28 cellular contexts compared by ENCODE assay signal in genomic region chr5:146440870-146441495, GRCh38. TPM values are rescaled to one million over a fixed set of nuclear protein-coding genes. Genes with fewer than 3 reads are reported as not detected.
A peak's percentile ranks its signal among the peaks of the same experiment; 100 is the strongest.
DNase-seq lines count a peak whose midpoint lies in the region; ATAC-seq, FAIRE-seq and TF ChIP-seq lines count a peak whose summit lies in the region.
"Had no signal": no experiment of that assay in that cellular context is flagged by ENCODE, and none has a peak within 500 bp of the region (broad histone marks: within the 10 kb centered on the region; RNA-seq: fewer than 3 reads in every experiment).

No MANE protein-coding gene starts in this region.

- CTCF ChIA-PET in A549 (lab: Yijun Ruan, JAX) = interaction anchor here (0.7 to 1.5 kb wide), 2 partner anchors 13 to 615 kb away, joined by 3 read pairs; no protein-coding TSS in a partner anchor

- peak; percentile 44 to 56; a peak in 4 of 6 replicates for ATAC-seq in A549
- no peak for ATAC-seq in HG02678 (IDR thresholded peaks at IDR 0.05; ENCODE audit: unreplicated experiment)
- ATAC-seq in HG02981 (IDR thresholded peaks at IDR 0.05; ENCODE audit: unreplicated experiment) = no peak
- ATAC-seq in HG03095 (IDR thresholded peaks at IDR 0.05; ENCODE audit: unreplicated experiment) = no peak
- ATAC-seq in omental fat pad (ENCODE audit: low FRiP score) = no peak
- ATAC-seq: body of pancreas; HepG2; natural killer cell treated with Interleukin-12 subunit alpha and Interleukin-12 subunit beta and Interleukin-15 and Interleukin-18, amount 100 ng/mL, for 72 hours; right cardiac atrium had no signal

- no peak for TF ChIP-seq EP300 in A549 (IDR thresholded peaks at IDR 0.05)

- DNase-seq in A549 (ENCODE audit: low read depth in 1 of 2, low spot score in 1 of 2) (no peak), GM04504 (ENCODE audit: low read depth) (peak; percentile 24), adipocyte (ENCODE audit: low read depth) (peak; percentile 58), fibroblast of villous mesenchyme (ENCODE audit: low read depth) (peak; percentile 24), omental fat pad (ENCODE audit: low spot score) (no peak)
- DNase-seq: activated B cell treated with CpG ODN at 0.5 μM for 24 hours; activated CD4-positive, alpha-beta memory T cell treated with anti-CD3 and anti-CD28 coated beads for 36 hours; activated CD8-positive, alpha-beta memory T cell treated with anti-CD3 and anti-CD28 coated beads, Interleukin-2, amount 50 U/mL, for 48 hours; activated naive CD8-positive, alpha-beta T cell treated with anti-CD3 and anti-CD28 coated beads, Interleukin-2, amount 10 ng/mL, durations not matched to agents 7 days and 5 days; body of pancreas; C1 segment of cervical spinal cord; Calu3; islet precursor cell; midbrain; NCI-H1092; NK-92 treated with Interleukin-12 subunit alpha and Interleukin-12 subunit beta, amount 100 ng/mL, for 24 hours; ovary; right cardiac atrium; SHP77 treated with DMSO at 0.1 percent for 48 hours; stimulated activated CD4-positive, alpha-beta T cell treated with anti-CD3 and anti-CD28 coated beads, Interleukin-12 subunit alpha, Interleukin-12 subunit beta, amount 100 ng/mL, for 4 hours; stimulated activated naive CD4-positive, alpha-beta T cell treated with Interleukin-2 at 50 U/mL for 16 hours had no signal

- no peak for TF ChIP-seq RAD21 in A549 (conservative IDR thresholded peaks at IDR 0.05 in 1 of 2, IDR thresholded peaks at IDR 0.05 in 1 of 2)

- TF ChIP-seq CTCF in A549 (IDR thresholded peaks at IDR 0.05) (no peak), fibroblast of villous mesenchyme (IDR thresholded peaks at IDR 0.05; ENCODE audit: insufficient read depth, low read depth, low read length) (no peak), omental fat pad (IDR thresholded peaks at IDR 0.05) (no peak)

- no peaks in the 10 kb centered on the region for H3K9me3 ChIP-seq in A549
- H3K9me3 ChIP-seq in adipocyte (ENCODE audit: control insufficient read depth, low read length) = no peaks in the 10 kb centered on the region
- H3K9me3 ChIP-seq: body of pancreas, ovary, thoracic aorta had no signal

- no peaks in the 10 kb centered on the region for H3K36me3 ChIP-seq in adipocyte (ENCODE audit: control insufficient read depth, insufficient read depth, low read length, severe bottlenecking)
- H3K36me3 ChIP-seq: ovary, thoracic aorta had no signal

- H3K4me2 ChIP-seq in A549 = no peak overlapping the region; the same call in 2 of the 3 replicates

- 74% methylated on average over 5 of the region's 5 CpGs for WGBS in A549 (ENCODE audit: missing lambda C conversion rate)

- no peaks in the 10 kb centered on the region for H3K27me3 ChIP-seq in adipocyte (replicated peaks; ENCODE audit: control insufficient read depth, insufficient read depth, low read length)
- H3K27me3 ChIP-seq: body of pancreas, ovary had no signal

- H3K9ac ChIP-seq in adipocyte (ENCODE audit: low read length) = no peak overlapping the region

- 0 out of 3 replicates have a peak, but pooled peaks cover 7% of the 10 kb centered on the region for H3K4me1 ChIP-seq in A549
- H3K4me1 ChIP-seq in adipocyte (ENCODE audit: control insufficient read depth, insufficient read depth, low read length) = no peaks in the 10 kb centered on the region
- H3K4me1 ChIP-seq: body of pancreas had no signal

- no peak for FAIRE-seq in A549 (lab: Jason Lieb, UNC)
- FAIRE-seq: H54, HepG2 had no signal

- no peak overlapping the region for H3K27ac ChIP-seq in A549
- H3K27ac ChIP-seq: body of pancreas, ovary, thoracic aorta had no signal

- TF ChIP-seq POLR2A in A549 (IDR thresholded peaks at IDR 0.05; ENCODE audit: low read length) = no peak

- POLR2A ChIA-PET in A549 (lab: Yijun Ruan, JAX) = no interaction called here

- H3K4me3 ChIP-seq in A549 = no peak overlapping the region
- H3K4me3 ChIP-seq in adipocyte (ENCODE audit: low read length) = no peak overlapping the region
- H3K4me3 ChIP-seq in fibroblast of villous mesenchyme (ENCODE audit: low read depth, low read length) = no peak overlapping the region
- H3K4me3 ChIP-seq: body of pancreas, ovary, thoracic aorta had no signal

TF ChIP-seq in A549, 52 proteins besides CTCF, POLR2A, EP300 and RAD21:
- TF ChIP-seq, protein P1, sequence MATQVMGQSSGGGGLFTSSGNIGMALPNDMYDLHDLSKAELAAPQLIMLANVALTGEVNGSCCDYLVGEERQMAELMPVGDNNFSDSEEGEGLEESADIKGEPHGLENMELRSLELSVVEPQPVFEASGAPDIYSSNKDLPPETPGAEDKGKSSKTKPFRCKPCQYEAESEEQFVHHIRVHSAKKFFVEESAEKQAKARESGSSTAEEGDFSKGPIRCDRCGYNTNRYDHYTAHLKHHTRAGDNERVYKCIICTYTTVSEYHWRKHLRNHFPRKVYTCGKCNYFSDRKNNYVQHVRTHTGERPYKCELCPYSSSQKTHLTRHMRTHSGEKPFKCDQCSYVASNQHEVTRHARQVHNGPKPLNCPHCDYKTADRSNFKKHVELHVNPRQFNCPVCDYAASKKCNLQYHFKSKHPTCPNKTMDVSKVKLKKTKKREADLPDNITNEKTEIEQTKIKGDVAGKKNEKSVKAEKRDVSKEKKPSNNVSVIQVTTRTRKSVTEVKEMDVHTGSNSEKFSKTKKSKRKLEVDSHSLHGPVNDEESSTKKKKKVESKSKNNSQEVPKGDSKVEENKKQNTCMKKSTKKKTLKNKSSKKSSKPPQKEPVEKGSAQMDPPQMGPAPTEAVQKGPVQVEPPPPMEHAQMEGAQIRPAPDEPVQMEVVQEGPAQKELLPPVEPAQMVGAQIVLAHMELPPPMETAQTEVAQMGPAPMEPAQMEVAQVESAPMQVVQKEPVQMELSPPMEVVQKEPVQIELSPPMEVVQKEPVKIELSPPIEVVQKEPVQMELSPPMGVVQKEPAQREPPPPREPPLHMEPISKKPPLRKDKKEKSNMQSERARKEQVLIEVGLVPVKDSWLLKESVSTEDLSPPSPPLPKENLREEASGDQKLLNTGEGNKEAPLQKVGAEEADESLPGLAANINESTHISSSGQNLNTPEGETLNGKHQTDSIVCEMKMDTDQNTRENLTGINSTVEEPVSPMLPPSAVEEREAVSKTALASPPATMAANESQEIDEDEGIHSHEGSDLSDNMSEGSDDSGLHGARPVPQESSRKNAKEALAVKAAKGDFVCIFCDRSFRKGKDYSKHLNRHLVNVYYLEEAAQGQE (IDR thresholded peaks at IDR 0.05) = no peak
- TF ChIP-seq E2F6 (IDR thresholded peaks at IDR 0.05; ENCODE audit: borderline replicate concordance, low read depth) (no peak), JUN (IDR thresholded peaks at IDR 0.05) (no peak), FOSL2 (IDR thresholded peaks at IDR 0.05) (no peak), FOSL2 (CRISPR knock-in tag; IDR thresholded peaks at IDR 0.05) (no peak), NFE2L2 (conservative IDR thresholded peaks at IDR 0.05; ENCODE audit: low read length) (no peak), MAZ (IDR thresholded peaks at IDR 0.05; ENCODE audit: borderline replicate concordance, low read depth, low read length) (no peak), MAX (IDR thresholded peaks at IDR 0.05) (no peak), KDM1A (IDR thresholded peaks at IDR 0.05; ENCODE audit: low read depth) (no peak), NPAS2 (CRISPR knock-in tag; IDR thresholded peaks at IDR 0.05; ENCODE audit: borderline replicate concordance) (no peak), BHLHE40 (IDR thresholded peaks at IDR 0.05; ENCODE audit: low read depth, low read length) (no peak)
TF ChIP-seq in A549: peak in this region for 0.

RNA-seq across cellular contexts. Expression of gene TCERG1, which starts 6.2 kb away (rescaled TPM):
- polyA plus RNA-seq in A549 (2011; rRNA removed) = 73.8 and 83.3 TPM in 2 replicates
- 53.4 and 70.4 TPM in 2 replicates for polyA plus RNA-seq in A549 (2012; cell fraction: cytosol; rRNA removed)
- polyA plus RNA-seq in A549 (2012; cell fraction: nucleus; rRNA removed) = 112 and 121 TPM in 2 replicates
- polyA plus RNA-seq in A549 (2017; fragmentation: RNase III; extraction: RNeasy Plus Mini Kit Qiagen cat#74134 plus additional on column Dnase treatment) = 47.0 to 52.2 TPM (median 49.1 TPM) in 3 replicates
- polyA minus RNA-seq in A549 (2011; rRNA and poly(A)+ RNA removed) = 136 and 164 TPM in 2 replicates
- total RNA-seq in fibroblast of villous mesenchyme = 56.7 and 71.7 TPM in 2 replicates
- 100 to 1,000 TPM in 1 of 4 donors, 10 to 100 TPM in 3; 47.0 to 127 (median 58.4) TPM for total RNA-seq in omental fat pad

Comparison
In these comparisons a context has a peak if more than half of its experiments do, and no peak if none do; other contexts are left out.
1. ATAC-seq: peak in A549 (2 of 2); none in HG02678 (single experiment), HG02981 (single experiment), HG03095 (single experiment) and omental fat pad (single experiment).
2. DNase-seq: peak in GM04504 (single experiment), adipocyte (single experiment) and fibroblast of villous mesenchyme (single experiment); none in A549 (0 of 2) and omental fat pad (single experiment).